Comparison of ENCODE assay signal across 19 cellular contexts in genomic region chr21:22020221-22020620, GRCh38.
"Had no signal": no experiment of that assay in that cellular context is flagged by ENCODE, and none has a peak within 500 bp of the region (broad histone marks: within the 10 kb centered on the region; RNA-seq: fewer than 3 reads in every experiment).

No MANE protein-coding gene starts in this region.

- H3K9me3 ChIP-seq: thyroid gland had no signal

- H3K4me3 Mint-ChIP-seq: activated B cell treated with CpG ODN at 0.5 μM for 24 hours; activated CD4-positive, alpha-beta memory T cell treated with anti-CD3 and anti-CD28 coated beads for 36 hours; activated naive CD8-positive, alpha-beta T cell treated with anti-CD3 and anti-CD28 coated beads for 36 hours; activated T-helper 17 cell treated with anti-CD3 and anti-CD28 coated beads, Interleukin-2, amount 50 U/mL, for 72 hours; memory B cell; naive thymus-derived CD8-positive, alpha-beta T cell had no signal

- H2AFZ ChIP-seq: parathyroid adenoma had no signal

- H3K9me3 Mint-ChIP-seq: activated naive CD8-positive, alpha-beta T cell treated with anti-CD3 and anti-CD28 coated beads for 36 hours; memory B cell had no signal

- H3K27me3 Mint-ChIP-seq: activated B cell treated with CpG ODN at 0.5 μM for 24 hours; activated CD4-positive, alpha-beta memory T cell treated with anti-CD3 and anti-CD28 coated beads for 36 hours; activated naive CD8-positive, alpha-beta T cell treated with anti-CD3 and anti-CD28 coated beads for 36 hours; activated T-helper 17 cell treated with anti-CD3 and anti-CD28 coated beads, Interleukin-2, amount 50 U/mL, for 72 hours; memory B cell; naive thymus-derived CD8-positive, alpha-beta T cell had no signal

- H3K79me2 ChIP-seq: parathyroid adenoma had no signal

- DNase-seq: activated B cell treated with CpG ODN at 0.5 μM for 24 hours; activated CD4-positive, alpha-beta memory T cell treated with anti-CD3 and anti-CD28 coated beads for 36 hours; activated CD4-positive, alpha-beta T cell treated with anti-CD3 and anti-CD28 coated beads for 4 hours; activated naive CD4-positive, alpha-beta T cell; activated naive CD8-positive, alpha-beta T cell treated with anti-CD3 and anti-CD28 coated beads for 36 hours; activated T-cell treated with anti-CD3 and anti-CD28 coated beads, Interleukin-2, amount 50 U/mL, for 1 hour; amygdala; cerebellar nuclear complex; effector CD4-positive, alpha-beta T cell; left ventricle myocardium superior; naive thymus-derived CD8-positive, alpha-beta T cell; stimulated activated CD4-positive, alpha-beta T cell treated with anti-CD3 and anti-CD28 coated beads, Interleukin-1b, Interleukin-23, amount 100 ng/mL, for 48 hours; stimulated activated CD8-positive, alpha-beta memory T cell treated with anti-CD3 and anti-CD28 coated beads, Interleukin-4, amount 100 ng/mL, for 48 hours; stimulated activated naive CD4-positive, alpha-beta T cell; thyroid gland had no signal

- H3K4me1 ChIP-seq: parathyroid adenoma, thyroid gland had no signal

- ATAC-seq: activated T-helper 17 cell treated with anti-CD3 and anti-CD28 coated beads, Interleukin-2, amount 50 U/mL, for 72 hours; esophagus mucosa; left ventricle myocardium superior; naive thymus-derived CD8-positive, alpha-beta T cell had no signal

- H3K4me3 ChIP-seq: thyroid gland had no signal

- H3K27me3 ChIP-seq: thyroid gland had no signal

- H3K36me3 ChIP-seq: thyroid gland had no signal

- H3K4me1 Mint-ChIP-seq: activated B cell treated with CpG ODN at 0.5 μM for 24 hours; activated naive CD8-positive, alpha-beta T cell treated with anti-CD3 and anti-CD28 coated beads for 36 hours; activated T-helper 17 cell treated with anti-CD3 and anti-CD28 coated beads, Interleukin-2, amount 50 U/mL, for 72 hours; memory B cell; naive thymus-derived CD8-positive, alpha-beta T cell had no signal

- H3K27ac ChIP-seq: parathyroid adenoma, thyroid gland had no signal

- H3K27ac Mint-ChIP-seq: activated B cell treated with CpG ODN at 0.5 μM for 24 hours; activated CD4-positive, alpha-beta memory T cell treated with anti-CD3 and anti-CD28 coated beads for 36 hours; activated naive CD8-positive, alpha-beta T cell treated with anti-CD3 and anti-CD28 coated beads for 36 hours; activated T-helper 17 cell treated with anti-CD3 and anti-CD28 coated beads, Interleukin-2, amount 50 U/mL, for 72 hours; memory B cell; naive thymus-derived CD8-positive, alpha-beta T cell had no signal

- H3K36me3 Mint-ChIP-seq: activated CD4-positive, alpha-beta memory T cell treated with anti-CD3 and anti-CD28 coated beads for 36 hours; activated naive CD8-positive, alpha-beta T cell treated with anti-CD3 and anti-CD28 coated beads for 36 hours; memory B cell; naive thymus-derived CD8-positive, alpha-beta T cell had no signal

- H3K9ac ChIP-seq: parathyroid adenoma had no signal
